Comparison of ENCODE assay signal across 9 cellular contexts in the genomic region with DNA sequence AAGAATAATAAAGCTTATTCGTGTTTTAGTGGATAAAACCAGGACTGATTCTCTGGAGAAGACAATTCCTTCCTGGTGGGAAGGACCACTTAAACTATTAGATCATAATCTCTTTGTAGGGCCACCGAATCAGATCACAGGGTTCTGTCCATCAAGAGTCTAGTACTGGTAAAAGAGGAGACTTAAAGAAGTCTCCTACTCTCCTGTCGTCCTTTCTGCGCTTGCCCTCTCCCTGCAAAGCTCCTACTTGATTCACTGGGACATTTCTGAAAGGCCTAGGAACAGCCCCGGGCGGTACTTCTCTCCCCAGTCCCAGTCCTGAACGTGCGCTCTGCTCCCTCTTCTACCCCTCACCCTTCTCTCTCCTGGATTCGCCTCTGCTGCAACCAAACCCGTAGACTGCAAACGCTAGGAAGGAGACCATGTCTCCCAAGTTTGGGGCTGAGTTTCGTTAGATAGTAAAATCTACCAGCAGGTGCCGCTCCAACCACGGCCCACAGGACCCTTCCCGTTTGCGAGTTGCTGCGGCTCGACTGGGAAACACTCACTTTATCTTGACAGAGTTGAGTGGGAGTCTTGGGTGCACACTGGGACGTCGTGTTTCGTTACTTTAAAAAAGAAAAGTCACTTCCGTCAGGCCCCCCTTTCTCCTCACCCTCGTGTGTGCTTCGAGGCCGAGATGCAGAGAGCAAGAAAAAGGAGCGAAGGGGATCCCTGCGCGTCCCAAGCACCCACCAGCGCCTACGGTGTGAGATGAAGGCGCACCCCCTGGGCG. TPM values are rescaled to one million over a fixed set of nuclear protein-coding genes. Genes with fewer than 3 reads are reported as not detected.
DNase-seq lines count a peak whose midpoint lies in the region; ATAC-seq, FAIRE-seq and TF ChIP-seq lines count a peak whose summit lies in the region.
"Had no signal": no experiment of that assay in that cellular context is flagged by ENCODE, and none has a peak within 500 bp of the region (broad histone marks: within the 10 kb centered on the region; RNA-seq: fewer than 3 reads in every experiment).

No MANE protein-coding gene starts in this region.

- H3K4me3 ChIP-seq in pancreas = peak overlapping the region in 3 of 4 donors; percentile 1 to 36 (median 15)
- peak overlapping the region; percentile 6 to 34 for H3K4me3 ChIP-seq in tibial artery

- H3K36me3 ChIP-seq in pancreas (no peaks in the 10 kb centered on the region), tibial artery (no peaks in the 10 kb centered on the region)

- H3K4me1 ChIP-seq in pancreas (peaks cover 0 to 11% (median 0%) of the 10 kb centered on the region in 3 donors), tibial artery (peaks cover 0 to 15% (median 8%) of the 10 kb centered on the region in 4 donors)

- ATAC-seq in pancreas = peak; percentile 88 to 95 (median 92)
- no peak for ATAC-seq in GM18502 (IDR thresholded peaks at IDR 0.05; ENCODE audit: poor library complexity, unreplicated experiment)

- TF ChIP-seq EP300 in Ishikawa (IDR thresholded peaks at IDR 0.05; ENCODE audit: borderline replicate concordance) = no peak

- H3K27ac ChIP-seq in pancreas (no peak overlapping the region), tibial artery (no peak overlapping the region)

- no peak for FAIRE-seq in pancreas (lab: Jason Lieb, UNC)

- DNase-seq in COLO829 (ENCODE audit: low spot score) = peak; percentile 79
- peak; percentile 83 for DNase-seq in RPMI8226
- peak; percentile 14 to 60 (median 38) for DNase-seq in activated naive CD4-positive, alpha-beta T cell (lab: John Stamatoyannopoulos, UW)
- peak; percentile 18 for DNase-seq in glomerular endothelial cell (ENCODE audit: extremely low read depth, low read depth, low spot score)
- DNase-seq in pancreas = peak; percentile 58 to 85 (median 71)
- peak; percentile 63 to 72 for DNase-seq in tibial artery

- no peaks in the 10 kb centered on the region for H3K9me3 ChIP-seq in pancreas
- no peaks in the 10 kb centered on the region for H3K9me3 ChIP-seq in tibial artery

- TF ChIP-seq CTCF in pancreas (IDR thresholded peaks at IDR 0.05) (peak in 3 of 4 donors; percentile 7 to 52 (median 41)), tibial artery (IDR thresholded peaks at IDR 0.05) (peak; percentile 28 to 29)

- intact Hi-C loops in pancreas (cut with DNase I) = loop anchor here in 1 of 3 donors (10.0 kb wide), 1 partner anchor 145 kb away; a partner anchor contains a TSS
- intact Hi-C loops in tibial artery (cut with DNase I; ENCODE audit: low total_unique reads) = no loop called here

- peak; percentile 83 for TF ChIP-seq RAD21 in Ishikawa (IDR thresholded peaks at IDR 0.05; ENCODE audit: low read depth)

- H3K27me3 ChIP-seq in pancreas = peaks cover 0 to 17% (median 2%) of the 10 kb centered on the region in 4 donors
- H3K27me3 ChIP-seq in tibial artery = peaks cover 0 to 72% of the 10 kb centered on the region in 2 donors

- WGBS in pancreas, 2 donors = 5 to 9% methylated on average over 32 of the region's 32 CpGs

TF ChIP-seq in Ishikawa, 13 proteins besides CTCF, POLR2A, EP300 and RAD21:
- TF ChIP-seq TCF12 (IDR thresholded peaks at IDR 0.05; ENCODE audit: low read depth) (no peak), FOXM1 (IDR thresholded peaks at IDR 0.05; ENCODE audit: borderline replicate concordance, low read depth) (no peak)
- TF ChIP-seq, protein P1, sequence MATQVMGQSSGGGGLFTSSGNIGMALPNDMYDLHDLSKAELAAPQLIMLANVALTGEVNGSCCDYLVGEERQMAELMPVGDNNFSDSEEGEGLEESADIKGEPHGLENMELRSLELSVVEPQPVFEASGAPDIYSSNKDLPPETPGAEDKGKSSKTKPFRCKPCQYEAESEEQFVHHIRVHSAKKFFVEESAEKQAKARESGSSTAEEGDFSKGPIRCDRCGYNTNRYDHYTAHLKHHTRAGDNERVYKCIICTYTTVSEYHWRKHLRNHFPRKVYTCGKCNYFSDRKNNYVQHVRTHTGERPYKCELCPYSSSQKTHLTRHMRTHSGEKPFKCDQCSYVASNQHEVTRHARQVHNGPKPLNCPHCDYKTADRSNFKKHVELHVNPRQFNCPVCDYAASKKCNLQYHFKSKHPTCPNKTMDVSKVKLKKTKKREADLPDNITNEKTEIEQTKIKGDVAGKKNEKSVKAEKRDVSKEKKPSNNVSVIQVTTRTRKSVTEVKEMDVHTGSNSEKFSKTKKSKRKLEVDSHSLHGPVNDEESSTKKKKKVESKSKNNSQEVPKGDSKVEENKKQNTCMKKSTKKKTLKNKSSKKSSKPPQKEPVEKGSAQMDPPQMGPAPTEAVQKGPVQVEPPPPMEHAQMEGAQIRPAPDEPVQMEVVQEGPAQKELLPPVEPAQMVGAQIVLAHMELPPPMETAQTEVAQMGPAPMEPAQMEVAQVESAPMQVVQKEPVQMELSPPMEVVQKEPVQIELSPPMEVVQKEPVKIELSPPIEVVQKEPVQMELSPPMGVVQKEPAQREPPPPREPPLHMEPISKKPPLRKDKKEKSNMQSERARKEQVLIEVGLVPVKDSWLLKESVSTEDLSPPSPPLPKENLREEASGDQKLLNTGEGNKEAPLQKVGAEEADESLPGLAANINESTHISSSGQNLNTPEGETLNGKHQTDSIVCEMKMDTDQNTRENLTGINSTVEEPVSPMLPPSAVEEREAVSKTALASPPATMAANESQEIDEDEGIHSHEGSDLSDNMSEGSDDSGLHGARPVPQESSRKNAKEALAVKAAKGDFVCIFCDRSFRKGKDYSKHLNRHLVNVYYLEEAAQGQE (IDR thresholded peaks at IDR 0.05; ENCODE audit: low read depth) = no peak
- TF ChIP-seq, protein P2, sequence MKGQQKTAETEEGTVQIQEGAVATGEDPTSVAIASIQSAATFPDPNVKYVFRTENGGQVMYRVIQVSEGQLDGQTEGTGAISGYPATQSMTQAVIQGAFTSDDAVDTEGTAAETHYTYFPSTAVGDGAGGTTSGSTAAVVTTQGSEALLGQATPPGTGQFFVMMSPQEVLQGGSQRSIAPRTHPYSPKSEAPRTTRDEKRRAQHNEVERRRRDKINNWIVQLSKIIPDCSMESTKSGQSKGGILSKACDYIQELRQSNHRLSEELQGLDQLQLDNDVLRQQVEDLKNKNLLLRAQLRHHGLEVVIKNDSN (IDR thresholded peaks at IDR 0.05) = no peak

RNA-seq across cellular contexts. Expression of a gene that starts 1.0 kb away (rescaled TPM):
- total RNA-seq in glomerular endothelial cell (not detected in 2 replicates), pancreas (under 1 TPM in 1 of 6 donors, not detected in 5; 0.83 TPM)
- polyA plus RNA-seq in pancreas = 1 to 10 TPM in 1 of 2 donors, not detected in 1; 1.1 TPM
- total RNA-seq: T-helper 1 cell treated with Interleukin-12 subunit alpha and Interleukin-12 subunit beta and Interleukin-4 antibody, amounts not matched to agents 30 ng/mL and 1 ng/mL, for 36 hours had no signal

RNA-seq across cellular contexts. Expression of a gene that starts 21.5 kb away (rescaled TPM):
- 0.47 and 0.68 TPM in 2 replicates for total RNA-seq in glomerular endothelial cell
- total RNA-seq in pancreas = 1 to 10 TPM; 2.6 to 5.5 (median 4.0) TPM
- polyA plus RNA-seq in pancreas = 1 to 10 TPM in 1 of 2 donors, under 1 TPM in 1; 0.38 to 1.2 TPM

RNA-seq across cellular contexts. Expression of a gene that starts 30.9 kb away (rescaled TPM):
- 0.18 TPM in 1 of 2 replicates, not detected in the other for total RNA-seq in glomerular endothelial cell
- total RNA-seq in pancreas = under 1 TPM in 4 of 6 donors, not detected in 2; 0.12 to 0.23 (median 0.16) TPM
- under 1 TPM; 0.49 to 0.56 TPM for polyA plus RNA-seq in pancreas

RNA-seq across cellular contexts. Expression of a gene that starts 46.1 kb away (rescaled TPM):
- total RNA-seq in glomerular endothelial cell = not detected in 2 replicates
- under 1 TPM in 4 of 6 donors, not detected in 2; 0.09 to 0.34 (median 0.19) TPM for total RNA-seq in pancreas
- under 1 TPM; 0.11 to 0.16 TPM for polyA plus RNA-seq in pancreas
- total RNA-seq: T-helper 1 cell treated with Interleukin-12 subunit alpha and Interleukin-12 subunit beta and Interleukin-4 antibody, amounts not matched to agents 30 ng/mL and 1 ng/mL, for 36 hours had no signal

Comparison
In these comparisons a context has a peak if more than half of its experiments do, and no peak if none do; other contexts are left out.
1. DNase-seq: peak in every context shown above with its lines; median percentile 83 in RPMI8226; 79 in COLO829; 71 in pancreas; 68 in tibial artery; 38 in activated naive CD4-positive, alpha-beta T cell; 18 in glomerular endothelial cell.